1 cellular context compared by ENCODE assay signal in genomic region chr15:70264014-70264492, GRCh38.
TF ChIP-seq lines count a peak whose summit lies in the region.

No MANE protein-coding gene starts in this region.

TF ChIP-seq in GM12878, 131 proteins besides CTCF, POLR2A, EP300 and RAD21 (continued from another document):
- TF ChIP-seq ZNF592 (IDR thresholded peaks at IDR 0.05) = no peak
- no peak for TF ChIP-seq RELA (IDR thresholded peaks at IDR 0.05; ENCODE audit: borderline replicate concordance, partially characterized antibody)
- no peak for TF ChIP-seq ZZZ3 (IDR thresholded peaks at IDR 0.05; ENCODE audit: control insufficient read depth, insufficient read length, low read depth)
- no peak for TF ChIP-seq ZNF217 (IDR thresholded peaks at IDR 0.05)
- no peak for TF ChIP-seq CBX3 (IDR thresholded peaks at IDR 0.05; ENCODE audit: borderline replicate concordance, low read depth)
- no peak for TF ChIP-seq CBFB (IDR thresholded peaks at IDR 0.05; ENCODE audit: low read depth)
- TF ChIP-seq POLR2AphosphoS2 (IDR thresholded peaks at IDR 0.05; ENCODE audit: low read depth, low read length) = no peak
- TF ChIP-seq CHD4 (IDR thresholded peaks at IDR 0.05) = no peak
